ENCODE assay signal across 1 cellular context in the genomic region with DNA sequence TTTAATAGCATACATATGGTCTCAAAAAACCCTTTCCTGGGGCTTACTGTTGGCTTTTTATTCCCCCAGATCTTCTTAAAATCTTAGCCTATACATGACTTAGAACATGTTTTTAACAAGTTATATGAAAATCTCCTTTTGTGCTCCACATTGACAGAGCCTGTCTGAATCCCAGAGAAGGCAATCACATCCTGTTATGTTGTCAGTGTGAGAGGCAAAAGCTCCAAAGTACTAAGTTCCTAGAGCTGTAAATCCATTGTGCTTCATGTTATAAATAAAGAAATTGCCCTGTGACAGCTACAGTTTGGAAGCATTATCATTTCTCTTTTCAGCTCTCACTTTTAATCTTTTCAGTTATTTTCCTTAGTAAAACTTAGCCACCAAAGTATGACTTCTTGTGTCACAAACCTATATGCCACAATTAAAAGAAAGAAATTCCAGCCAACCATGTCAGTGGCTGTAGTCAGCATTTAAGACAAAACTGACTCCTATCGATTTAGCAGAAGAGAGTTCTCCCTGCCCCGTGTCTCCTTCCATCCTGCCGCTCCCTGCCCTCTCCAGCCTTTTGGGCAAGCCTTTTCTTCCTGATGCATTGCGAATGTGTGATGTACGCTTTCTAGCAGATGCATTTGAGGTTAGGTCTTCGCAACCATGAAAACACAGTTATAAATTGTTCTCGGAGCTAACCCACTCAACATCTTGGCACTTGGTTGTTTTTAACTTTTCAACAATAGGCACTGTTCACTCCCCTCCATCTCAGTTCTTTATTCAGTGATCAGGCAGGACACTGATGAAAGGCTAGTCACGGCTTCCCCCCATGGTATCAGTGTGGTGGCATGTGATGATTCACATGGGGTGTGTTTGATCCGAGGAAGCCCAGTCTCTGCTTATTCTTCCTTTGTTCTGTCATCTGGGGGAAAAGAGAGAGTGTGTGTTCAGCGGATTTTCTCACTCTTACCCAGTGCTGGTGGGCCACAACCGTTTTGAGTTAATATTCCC.
TF ChIP-seq lines count a peak whose summit lies in the region.

No MANE protein-coding gene starts in this region.

TF ChIP-seq in WTC11, 78 proteins besides CTCF, POLR2A, EP300 and RAD21 (continued from another document):
- TF ChIP-seq, protein P1, sequence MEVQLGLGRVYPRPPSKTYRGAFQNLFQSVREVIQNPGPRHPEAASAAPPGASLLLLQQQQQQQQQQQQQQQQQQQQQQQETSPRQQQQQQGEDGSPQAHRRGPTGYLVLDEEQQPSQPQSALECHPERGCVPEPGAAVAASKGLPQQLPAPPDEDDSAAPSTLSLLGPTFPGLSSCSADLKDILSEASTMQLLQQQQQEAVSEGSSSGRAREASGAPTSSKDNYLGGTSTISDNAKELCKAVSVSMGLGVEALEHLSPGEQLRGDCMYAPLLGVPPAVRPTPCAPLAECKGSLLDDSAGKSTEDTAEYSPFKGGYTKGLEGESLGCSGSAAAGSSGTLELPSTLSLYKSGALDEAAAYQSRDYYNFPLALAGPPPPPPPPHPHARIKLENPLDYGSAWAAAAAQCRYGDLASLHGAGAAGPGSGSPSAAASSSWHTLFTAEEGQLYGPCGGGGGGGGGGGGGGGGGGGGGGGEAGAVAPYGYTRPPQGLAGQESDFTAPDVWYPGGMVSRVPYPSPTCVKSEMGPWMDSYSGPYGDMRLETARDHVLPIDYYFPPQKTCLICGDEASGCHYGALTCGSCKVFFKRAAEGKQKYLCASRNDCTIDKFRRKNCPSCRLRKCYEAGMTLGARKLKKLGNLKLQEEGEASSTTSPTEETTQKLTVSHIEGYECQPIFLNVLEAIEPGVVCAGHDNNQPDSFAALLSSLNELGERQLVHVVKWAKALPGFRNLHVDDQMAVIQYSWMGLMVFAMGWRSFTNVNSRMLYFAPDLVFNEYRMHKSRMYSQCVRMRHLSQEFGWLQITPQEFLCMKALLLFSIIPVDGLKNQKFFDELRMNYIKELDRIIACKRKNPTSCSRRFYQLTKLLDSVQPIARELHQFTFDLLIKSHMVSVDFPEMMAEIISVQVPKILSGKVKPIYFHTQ (CRISPR knock-in tag; IDR thresholded peaks at IDR 0.05): no peak
- TF ChIP-seq MYBL2 (CRISPR knock-in tag; IDR thresholded peaks at IDR 0.05): no peak
- no peak for TF ChIP-seq NR2C2 (CRISPR knock-in tag; IDR thresholded peaks at IDR 0.05)
- TF ChIP-seq, protein P2, sequence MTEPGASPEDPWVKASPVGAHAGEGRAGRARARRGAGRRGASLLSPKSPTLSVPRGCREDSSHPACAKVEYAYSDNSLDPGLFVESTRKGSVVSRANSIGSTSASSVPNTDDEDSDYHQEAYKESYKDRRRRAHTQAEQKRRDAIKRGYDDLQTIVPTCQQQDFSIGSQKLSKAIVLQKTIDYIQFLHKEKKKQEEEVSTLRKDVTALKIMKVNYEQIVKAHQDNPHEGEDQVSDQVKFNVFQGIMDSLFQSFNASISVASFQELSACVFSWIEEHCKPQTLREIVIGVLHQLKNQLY (CRISPR knock-in tag; IDR thresholded peaks at IDR 0.05): no peak
- TF ChIP-seq, protein P3, sequence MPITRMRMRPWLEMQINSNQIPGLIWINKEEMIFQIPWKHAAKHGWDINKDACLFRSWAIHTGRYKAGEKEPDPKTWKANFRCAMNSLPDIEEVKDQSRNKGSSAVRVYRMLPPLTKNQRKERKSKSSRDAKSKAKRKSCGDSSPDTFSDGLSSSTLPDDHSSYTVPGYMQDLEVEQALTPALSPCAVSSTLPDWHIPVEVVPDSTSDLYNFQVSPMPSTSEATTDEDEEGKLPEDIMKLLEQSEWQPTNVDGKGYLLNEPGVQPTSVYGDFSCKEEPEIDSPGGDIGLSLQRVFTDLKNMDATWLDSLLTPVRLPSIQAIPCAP (CRISPR knock-in tag; IDR thresholded peaks at IDR 0.05): no peak
